8 cellular contexts compared by ENCODE assay signal in the genomic region with DNA sequence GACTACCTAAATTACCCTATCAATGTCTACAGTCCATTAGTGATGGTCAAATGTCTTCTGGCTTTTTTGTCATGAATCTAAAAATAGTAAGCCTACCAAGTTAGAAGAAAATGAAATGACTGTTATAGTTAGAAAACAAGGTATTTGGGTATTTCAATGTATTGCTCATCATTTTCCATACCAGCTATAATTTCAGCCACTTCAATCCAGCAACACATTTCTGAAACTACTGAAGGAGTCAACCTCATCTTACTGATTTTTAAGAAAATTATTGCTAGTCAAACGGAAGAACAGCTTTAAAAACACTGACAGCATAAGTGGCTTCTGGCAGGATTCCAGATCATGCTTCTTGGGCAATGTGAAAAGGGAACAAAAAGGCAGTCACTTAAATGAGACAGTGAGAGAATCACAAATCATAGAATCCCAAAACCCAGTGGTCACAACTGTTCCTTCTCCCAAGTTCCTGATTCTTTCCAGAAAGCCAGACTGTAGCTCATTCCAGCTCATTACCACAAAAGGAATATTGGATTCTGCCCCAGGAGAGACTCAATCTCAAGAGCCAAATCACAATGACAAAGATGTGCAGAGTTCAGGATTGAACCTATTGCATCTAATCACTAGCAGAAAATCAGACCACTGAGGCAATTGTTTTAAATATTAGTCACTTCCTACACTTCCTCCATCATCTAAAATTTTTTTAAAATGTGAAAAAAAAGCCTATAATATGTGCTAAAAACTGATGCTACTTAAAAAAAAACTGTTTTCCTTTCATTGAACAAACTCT.
DNase-seq lines count a peak whose midpoint lies in the region; ATAC-seq and TF ChIP-seq lines count a peak whose summit lies in the region.

No MANE protein-coding gene starts in this region.

- no peaks in the 10 kb centered on the region for H4K20me1 ChIP-seq in KMS-11 (ENCODE audit: insufficient read depth)

- H3K79me1 ChIP-seq in mesendoderm (ENCODE audit: low read length) = no peaks in the 10 kb centered on the region

- H3K4me3 ChIP-seq in KMS-11 (IDR thresholded peaks at IDR 0.05; ENCODE audit: insufficient read depth, low read depth, low read length) (no peak overlapping the region), mesendoderm (ENCODE audit: low read length) (no peak overlapping the region)

- H3K4me1 ChIP-seq in KMS-11 (ENCODE audit: low read depth, poor library complexity, severe bottlenecking) (peaks cover 59% of the 10 kb centered on the region), mesendoderm (ENCODE audit: control insufficient read depth, low read depth, low read length) (no peaks in the 10 kb centered on the region)

- H4K8ac ChIP-seq in mesendoderm (ENCODE audit: low read depth, low read length) = no peak overlapping the region

- ATAC-seq in CD4-positive, alpha-beta T cell (ENCODE audit: poor library complexity) = no peak
- ATAC-seq in GM19324 (IDR thresholded peaks at IDR 0.05; ENCODE audit: low FRiP score, unreplicated experiment) (peak; percentile 43), GM21528 (IDR thresholded peaks at IDR 0.05; ENCODE audit: low FRiP score, unreplicated experiment) (no peak)

- peak overlapping the region; percentile 10; the same call in 1 of the 2 replicates for H2AFZ ChIP-seq in KMS-11 (ENCODE audit: low read depth)

- H3K27ac Mint-ChIP-seq in CD4-positive, alpha-beta T cell = peak overlapping the region; percentile 82

- no peak overlapping the region for H3K23ac ChIP-seq in mesendoderm (ENCODE audit: low read length)

- no peak overlapping the region for H3K56ac ChIP-seq in mesendoderm (ENCODE audit: low read length)

- H3K36me3 ChIP-seq in KMS-11 (ENCODE audit: insufficient read depth) (no peaks in the 10 kb centered on the region), mesendoderm (ENCODE audit: control insufficient read depth, insufficient read depth, low read length) (no peaks in the 10 kb centered on the region)

- no peak overlapping the region for H2BK15ac ChIP-seq in mesendoderm (replicated peaks; ENCODE audit: low read depth)

- H3K4me2 ChIP-seq in KMS-11 (peak overlapping the region; percentile 43), mesendoderm (ENCODE audit: low read length) (no peak overlapping the region)

- no peak overlapping the region for H2BK5ac ChIP-seq in mesendoderm (ENCODE audit: low read length)

- no peak overlapping the region for H2AK5ac ChIP-seq in mesendoderm (ENCODE audit: low read length)

- peak in 2 of 10 experiments; percentile 17 to 20 for DNase-seq in CD4-positive, alpha-beta T cell
- DNase-seq in activated naive CD4-positive, alpha-beta T cell treated with anti-CD3 and anti-CD28 coated beads, Interleukin-2, amount 50 U/mL, for 16 hours = peak; percentile 58
- DNase-seq in pulmonary artery endothelial cell (ENCODE audit: low read depth, low spot score) (peak; percentile 17), SHP77 (lab: John Stamatoyannopoulos, UW) (no peak), mesendoderm (no peak)

- H3K9me3 ChIP-seq in CD4-positive, alpha-beta T cell (ENCODE audit: control insufficient read depth, low read length) = no peaks in the 10 kb centered on the region

- no peak for TF ChIP-seq CTCF in CD4-positive, alpha-beta T cell (IDR thresholded peaks at IDR 0.05)
- TF ChIP-seq CTCF in KMS-11 (conservative IDR thresholded peaks at IDR 0.05; ENCODE audit: low read depth, low read length) = no peak

- no peaks in the 10 kb centered on the region for H3K27me3 ChIP-seq in CD4-positive, alpha-beta T cell (ENCODE audit: control insufficient read depth, insufficient read depth, low read length)
- no peaks in the 10 kb centered on the region for H3K27me3 ChIP-seq in KMS-11 (ENCODE audit: insufficient read depth, low read depth)
- H3K27me3 ChIP-seq in mesendoderm (ENCODE audit: insufficient read depth, low read length, poor library complexity) = no peaks in the 10 kb centered on the region

- H3K36me3 Mint-ChIP-seq in CD4-positive, alpha-beta T cell (ENCODE audit: low read depth) = peaks cover 4% of the 10 kb centered on the region

- intact Hi-C loops in CD4-positive, alpha-beta T cell (cut with DNase I, micrococcal nuclease) = loop anchor here (5.0 to 10.0 kb wide), 3 partner anchors 37 to 52 kb away; no protein-coding TSS in a partner anchor

- peaks cover 55% of the 10 kb centered on the region for H3K4me1 Mint-ChIP-seq in CD4-positive, alpha-beta T cell (ENCODE audit: low read depth)

- POLR2A ChIA-PET in CD4-positive, alpha-beta T cell (lab: Charles Lee) = interaction anchor here (0.8 to 3.9 kb wide), 10 partner anchors 10 to 69 kb away, joined by 3 to 32 read pairs (median 6); no protein-coding TSS in a partner anchor

- CTCF ChIA-PET in CD4-positive, alpha-beta T cell (lab: Charles Lee) = interaction anchor here (0.6 to 1.3 kb wide), 2 partner anchors 61 to 837 kb away, joined by 3 to 4 read pairs; no protein-coding TSS in a partner anchor

- no peaks in the 10 kb centered on the region for H3K79me2 ChIP-seq in KMS-11 (ENCODE audit: insufficient read depth, low read depth)
- no peaks in the 10 kb centered on the region for H3K79me2 ChIP-seq in mesendoderm (ENCODE audit: control insufficient read depth, insufficient read depth, low read length)

- no peak overlapping the region for H4K5ac ChIP-seq in mesendoderm (ENCODE audit: low read length)

- H3K18ac ChIP-seq in mesendoderm (ENCODE audit: low read length) = no peak overlapping the region

- H3K27ac ChIP-seq in CD4-positive, alpha-beta T cell (ENCODE audit: low read depth, low read length) = no peak overlapping the region
- H3K27ac ChIP-seq in KMS-11 (peak overlapping the region; percentile 24), mesendoderm (ENCODE audit: low read depth, low read length) (no peak overlapping the region)

- no CpG with 5 or more reads among the region's 1 CpG for WGBS in mesendoderm (ENCODE audit: extremely low coverage, insufficient coverage, low lambda C conversion rate)

- H3K4me3 Mint-ChIP-seq in CD4-positive, alpha-beta T cell = peak overlapping the region; percentile 36

- H3K4ac ChIP-seq in mesendoderm (ENCODE audit: low read depth, low read length) = no peak overlapping the region

- H3K9ac ChIP-seq in KMS-11 (no peak overlapping the region), mesendoderm (ENCODE audit: low read length) (no peak overlapping the region)

- no peaks in the 10 kb centered on the region for H3K27me3 Mint-ChIP-seq in CD4-positive, alpha-beta T cell

- H2BK120ac ChIP-seq in mesendoderm (ENCODE audit: low read depth, low read length) = no peak overlapping the region

- H3K9me3 Mint-ChIP-seq in CD4-positive, alpha-beta T cell = no peaks in the 10 kb centered on the region

Comparison
In these comparisons a context has a peak if more than half of its experiments do, and no peak if none do; other contexts are left out.
1. DNase-seq: peak in activated naive CD4-positive, alpha-beta T cell treated with anti-CD3 and anti-CD28 coated beads, Interleukin-2, amount 50 U/mL, for 16 hours (single experiment) and pulmonary artery endothelial cell (single experiment); none in SHP77 (0 of 2) and mesendoderm (single experiment).